Comparison of ENCODE assay signal across 33 cellular contexts in genomic region chr2:26801796-26802195, GRCh38. TPM values are rescaled to one million over a fixed set of nuclear protein-coding genes. Genes with fewer than 3 reads are reported as not detected.
"Had no signal": no experiment of that assay in that cellular context is flagged by ENCODE, and none has a peak within 500 bp of the region (broad histone marks: within the 10 kb centered on the region; RNA-seq: fewer than 3 reads in every experiment).

No MANE protein-coding gene starts in this region.

- H3K4me3 ChIP-seq: colonic mucosa, esophagus muscularis mucosa, heart right ventricle, left lung, ovary, psoas muscle, sigmoid colon, stomach, thyroid gland had no signal

- H3K9me3 ChIP-seq: colonic mucosa, esophagus muscularis mucosa, heart right ventricle, left lung, ovary, psoas muscle, sigmoid colon, stomach, thyroid gland had no signal

- H3K27ac Mint-ChIP-seq: dendritic cell treated with granulocyte-macrophage colony-stimulating factor and Interleukin-4, amounts not matched to agents 40 ng/mL and 50 ng/mL, for 4 days; naive thymus-derived CD4-positive, alpha-beta T cell; nephron; stimulated activated effector memory CD8-positive, alpha-beta T cell treated with anti-CD3 and anti-CD28 coated beads, Interleukin-12 subunit alpha, Interleukin-12 subunit beta, amount 100 ng/mL, for 72 hours; type B pancreatic cell had no signal

- H3K27me3 ChIP-seq: colonic mucosa, esophagus muscularis mucosa, foreskin keratinocyte, heart right ventricle, left lung, ovary, sigmoid colon, stomach, thyroid gland had no signal

- H3K27me3 Mint-ChIP-seq: naive thymus-derived CD4-positive, alpha-beta T cell; type B pancreatic cell had no signal

- H3K27ac ChIP-seq: colonic mucosa, esophagus muscularis mucosa, foreskin keratinocyte, heart right ventricle, left lung, ovary, psoas muscle, sigmoid colon, stomach, thyroid gland had no signal

- H3K4me1 Mint-ChIP-seq: nephron; stimulated activated effector memory CD8-positive, alpha-beta T cell treated with anti-CD3 and anti-CD28 coated beads, Interleukin-12 subunit alpha, Interleukin-12 subunit beta, amount 100 ng/mL, for 72 hours had no signal

- DNase-seq: colonic mucosa; effector memory CD4-positive, alpha-beta T cell; foreskin keratinocyte; glutamatergic neuron; heart right ventricle; hippocampal formation; left cardiac atrium; left lung; mesenchymal stem cell; midbrain; naive thymus-derived CD4-positive, alpha-beta T cell; occipital lobe; ovary; posterior cingulate gyrus; psoas muscle; right cardiac atrium; sigmoid colon; stimulated activated CD4-positive, alpha-beta T cell treated with anti-CD3 and anti-CD28 coated beads, Interleukin-2, amount 100 ng/mL, for 24 hours; stimulated activated CD4-positive, alpha-beta T cell treated with anti-CD3 and anti-CD28 coated beads, Interleukin-4, amount 100 ng/mL, for 24 hours; stimulated activated naive CD4-positive, alpha-beta T cell treated with Interleukin-2 at 50 U/mL for 16 hours; stomach; thyroid gland had no signal

- ATAC-seq: foreskin keratinocyte; heart right ventricle; left cardiac atrium; left lung; naive thymus-derived CD4-positive, alpha-beta T cell; psoas muscle; right cardiac atrium; stimulated activated effector memory CD8-positive, alpha-beta T cell treated with anti-CD3 and anti-CD28 coated beads, Interleukin-12 subunit alpha, Interleukin-12 subunit beta, amount 100 ng/mL, for 72 hours had no signal

- H3K4me1 ChIP-seq: colonic mucosa, esophagus muscularis mucosa, left lung, psoas muscle, sigmoid colon, stomach, thyroid gland had no signal

- H3K36me3 ChIP-seq: colonic mucosa, esophagus muscularis mucosa, ovary, sigmoid colon, stomach, thyroid gland had no signal

- H3K9me3 Mint-ChIP-seq: dendritic cell treated with granulocyte-macrophage colony-stimulating factor and Interleukin-4, amounts not matched to agents 40 ng/mL and 50 ng/mL, for 4 days; naive thymus-derived CD4-positive, alpha-beta T cell; nephron; stimulated activated effector memory CD8-positive, alpha-beta T cell treated with anti-CD3 and anti-CD28 coated beads, Interleukin-12 subunit alpha, Interleukin-12 subunit beta, amount 100 ng/mL, for 72 hours; type B pancreatic cell had no signal

- H3K4me3 Mint-ChIP-seq: dendritic cell treated with granulocyte-macrophage colony-stimulating factor and Interleukin-4, amounts not matched to agents 40 ng/mL and 50 ng/mL, for 4 days; naive thymus-derived CD4-positive, alpha-beta T cell; nephron; stimulated activated effector memory CD8-positive, alpha-beta T cell treated with anti-CD3 and anti-CD28 coated beads, Interleukin-12 subunit alpha, Interleukin-12 subunit beta, amount 100 ng/mL, for 72 hours; type B pancreatic cell had no signal

RNA-seq across cellular contexts. Expression of gene CENPA, which starts 15.9 kb away (rescaled TPM):
- total RNA-seq: psoas muscle, sigmoid colon had no signal

RNA-seq across cellular contexts. Expression of gene DPYSL5, which starts 46.1 kb away (rescaled TPM):
- total RNA-seq: endothelial cell of umbilical vein; fibroblast of lung; foreskin keratinocyte; left cardiac atrium; left lung; lower leg skin; lung microvascular endothelial cell; naive thymus-derived CD4-positive, alpha-beta T cell; renal cortical epithelial cell; right cardiac atrium; subcutaneous adipose tissue; thyroid gland had no signal
